Comparison of ENCODE assay signal across 8 cellular contexts in the genomic region with DNA sequence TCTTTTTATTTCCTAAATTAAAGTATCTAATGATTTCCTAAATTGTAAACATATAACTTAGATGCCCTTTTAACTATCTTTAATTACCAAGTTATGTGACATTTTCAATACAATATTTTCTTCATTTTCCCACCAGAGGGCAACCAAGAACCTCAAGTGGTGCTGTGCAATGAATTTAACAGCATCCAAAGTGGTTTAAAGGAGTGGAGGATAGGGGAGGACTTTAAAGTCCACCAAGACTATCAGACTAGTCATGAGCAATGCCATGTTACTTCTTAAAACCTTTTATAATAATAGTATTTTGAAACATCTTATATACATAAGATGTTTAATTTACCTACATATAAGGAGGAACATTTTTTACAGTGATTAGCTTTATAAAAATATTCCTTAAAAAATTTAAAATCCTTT.
DNase-seq lines count a peak whose midpoint lies in the region; ATAC-seq and TF ChIP-seq lines count a peak whose summit lies in the region.

No MANE protein-coding gene starts in this region.

- no peak overlapping the region for H3K27ac ChIP-seq in breast epithelium

- H3K9me3 ChIP-seq in breast epithelium: no peaks in the 10 kb centered on the region

- CTCF ChIA-PET in BJ (lab: Yijun Ruan, JAX): interaction anchor here (0.7 to 4.0 kb wide), 7 partner anchors 12 to 286 kb away, joined by 3 to 18 read pairs (median 3); no protein-coding TSS in a partner anchor

- TF ChIP-seq POLR2A in breast epithelium (IDR thresholded peaks at IDR 0.05): no peak

- H3K36me3 ChIP-seq in BJ (ENCODE audit: control insufficient read depth, insufficient read depth, low read length): no peaks in the 10 kb centered on the region
- no peaks in the 10 kb centered on the region for H3K36me3 ChIP-seq in breast epithelium

- peak; percentile 61 for TF ChIP-seq CTCF in BJ (IDR thresholded peaks at IDR 0.05; ENCODE audit: insufficient read depth, low read depth, low read length)
- TF ChIP-seq CTCF in breast epithelium (IDR thresholded peaks at IDR 0.05): peak; percentile 17 to 56 (median 52)
- no peak for TF ChIP-seq CTCF in omental fat pad (IDR thresholded peaks at IDR 0.05)

- no peaks in the 10 kb centered on the region for H3K4me1 ChIP-seq in breast epithelium

- intact Hi-C loops in breast epithelium (cut with DNase I; ENCODE audit: low total_unique reads): no loop called here

- POLR2A ChIA-PET in BJ (lab: Charles Lee): no interaction called here

- DNase-seq in BJ (ENCODE audit: low read depth) (no peak), GM19238 (ENCODE audit: insufficient read length, low spot score) (peak; percentile 14), NCI-H446 treated with DMSO at 0.1 percent for 48 hours (lab: John Stamatoyannopoulos, UW) (peak; percentile 53), breast epithelium (ENCODE audit: low spot score in 2 of 2) (no peak), left kidney (ENCODE audit: low read depth, low spot score) (peak; percentile 79), omental fat pad (ENCODE audit: low spot score) (no peak)

- no peaks in the 10 kb centered on the region for H3K27me3 ChIP-seq in BJ (ENCODE audit: control insufficient read depth, insufficient read depth, low read length)
- no peaks in the 10 kb centered on the region for H3K27me3 ChIP-seq in breast epithelium

- ATAC-seq in omental fat pad (ENCODE audit: low FRiP score) (no peak), GM18498 (IDR thresholded peaks at IDR 0.05; ENCODE audit: unreplicated experiment) (no peak), GM21526 (IDR thresholded peaks at IDR 0.05; ENCODE audit: low FRiP score, unreplicated experiment) (no peak)

- H3K4me3 ChIP-seq in BJ (ENCODE audit: low read depth, low read length) (no peak overlapping the region), breast epithelium (no peak overlapping the region)

Comparison
In these comparisons a context has a peak if more than half of its experiments do, and no peak if none do; other contexts are left out.
1. DNase-seq: peak in GM19238 (single experiment), NCI-H446 treated with DMSO at 0.1 percent for 48 hours (single experiment) and left kidney (single experiment); none in BJ (single experiment), breast epithelium (0 of 2) and omental fat pad (single experiment).
2. CTCF ChIP-seq: peak in BJ (single experiment) and breast epithelium (3 of 3); none in omental fat pad (0 of 3).